In the genomic region with DNA sequence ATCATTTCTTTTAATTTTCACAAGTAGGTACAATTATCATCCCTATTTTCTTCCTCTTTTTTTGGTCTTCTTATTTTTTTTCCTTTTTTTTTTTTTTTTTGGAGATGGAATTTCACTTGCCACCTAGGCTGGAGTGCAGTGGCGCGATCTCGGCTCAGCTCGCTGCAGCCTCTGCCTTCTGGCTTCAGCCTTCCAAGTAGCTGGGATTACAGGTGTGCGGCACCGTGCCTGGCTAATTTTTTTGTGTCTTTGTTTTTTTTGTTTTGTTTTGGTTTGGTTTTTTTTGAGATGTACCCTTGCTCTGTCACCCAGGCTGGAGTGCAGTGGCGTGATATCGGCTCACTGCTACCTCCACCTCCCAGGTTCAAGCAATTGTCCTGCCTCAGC, we compare ENCODE assay signal across 1 cellular context.
TF ChIP-seq lines count a peak whose summit lies in the region.

No MANE protein-coding gene starts in this region.

TF ChIP-seq in GM12878, 131 proteins besides CTCF, POLR2A, EP300 and RAD21:
- TF ChIP-seq ZZZ3 (IDR thresholded peaks at IDR 0.05; ENCODE audit: control insufficient read depth, insufficient read length, low read depth) (no peak), NRF1 (conservative IDR thresholded peaks at IDR 0.05; ENCODE audit: low read depth, low read length) (no peak), BMI1 (IDR thresholded peaks at IDR 0.05; ENCODE audit: borderline replicate concordance) (no peak), E2F4 (IDR thresholded peaks at IDR 0.05; ENCODE audit: low read depth, low read length) (no peak), YY1 (IDR thresholded peaks at IDR 0.05; ENCODE audit: low read depth, low read length) (no peak), NR2F1 (conservative IDR thresholded peaks at IDR 0.05) (no peak), YBX1 (IDR thresholded peaks at IDR 0.05) (no peak)
- TF ChIP-seq, protein P1, sequence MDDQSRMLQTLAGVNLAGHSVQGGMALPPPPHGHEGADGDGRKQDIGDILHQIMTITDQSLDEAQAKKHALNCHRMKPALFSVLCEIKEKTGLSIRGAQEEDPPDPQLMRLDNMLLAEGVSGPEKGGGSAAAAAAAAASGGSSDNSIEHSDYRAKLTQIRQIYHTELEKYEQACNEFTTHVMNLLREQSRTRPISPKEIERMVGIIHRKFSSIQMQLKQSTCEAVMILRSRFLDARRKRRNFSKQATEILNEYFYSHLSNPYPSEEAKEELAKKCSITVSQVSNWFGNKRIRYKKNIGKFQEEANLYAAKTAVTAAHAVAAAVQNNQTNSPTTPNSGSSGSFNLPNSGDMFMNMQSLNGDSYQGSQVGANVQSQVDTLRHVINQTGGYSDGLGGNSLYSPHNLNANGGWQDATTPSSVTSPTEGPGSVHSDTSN (IDR thresholded peaks at IDR 0.05; ENCODE audit: insufficient replicate concordance, low read depth, low read length), result no peak
TF ChIP-seq in GM12878: peak in this region for 0.
